Comparison of ENCODE assay signal across 1 cellular context in genomic region chr19:39078436-39079200, GRCh38.
TF ChIP-seq lines count a peak whose summit lies in the region.

No MANE protein-coding gene starts in this region.

TF ChIP-seq in GM23338, 12 proteins besides CTCF, POLR2A, EP300 and RAD21 (continued from another document):
- TF ChIP-seq ZNF462 (CRISPR knock-in tag; IDR thresholded peaks at IDR 0.05) = no peak
- TF ChIP-seq EZH2phosphoT487 (IDR thresholded peaks at IDR 0.05; ENCODE audit: unreplicated experiment) = no peak
- TF ChIP-seq STAT1 (IDR thresholded peaks at IDR 0.05; ENCODE audit: unreplicated experiment) = no peak
- no peak for TF ChIP-seq EZH2 (IDR thresholded peaks at IDR 0.05; ENCODE audit: low read depth, unreplicated experiment)
- TF ChIP-seq ZNF114 (CRISPR knock-in tag; IDR thresholded peaks at IDR 0.05) = no peak
- no peak for TF ChIP-seq ETS1 (IDR thresholded peaks at IDR 0.05)
